8 cellular contexts compared by ENCODE assay signal in the genomic region with DNA sequence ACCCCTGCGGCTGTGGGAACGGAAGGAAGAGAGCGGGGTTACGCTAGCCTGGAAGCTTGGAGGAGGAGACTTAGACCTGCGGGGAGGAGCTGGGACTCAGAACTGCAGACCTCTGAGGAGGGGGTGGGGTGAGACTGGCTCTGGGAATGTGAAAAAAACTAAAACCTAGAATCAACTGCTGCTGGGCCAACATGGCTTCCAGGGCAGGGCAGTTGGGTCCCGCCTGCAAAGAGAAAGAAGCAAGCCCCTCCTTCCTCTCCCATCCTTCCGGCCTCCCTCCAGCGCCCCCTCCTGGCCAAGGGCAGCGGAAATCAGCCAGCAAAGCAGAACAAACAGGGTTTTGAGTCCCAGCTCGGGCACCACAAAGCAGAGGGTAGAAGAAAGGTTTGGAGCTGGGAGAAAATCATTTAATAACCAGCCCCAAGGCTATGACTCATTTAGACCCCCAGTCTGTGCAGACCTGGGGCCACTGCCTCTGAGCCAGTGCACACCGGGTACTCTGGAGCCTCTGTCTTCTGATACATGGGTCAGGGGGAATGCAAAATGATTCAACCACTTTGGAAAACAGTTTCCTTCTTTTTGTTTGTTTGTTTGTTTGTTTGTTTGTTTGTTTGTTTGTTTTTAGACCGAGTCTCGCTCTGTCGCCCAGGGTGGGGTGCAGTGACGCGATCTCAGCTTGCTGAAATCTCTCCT. TPM values are rescaled to one million over a fixed set of nuclear protein-coding genes. Genes with fewer than 3 reads are reported as not detected.
DNase-seq lines count a peak whose midpoint lies in the region; ATAC-seq and TF ChIP-seq lines count a peak whose summit lies in the region.

No MANE protein-coding gene starts in this region.

- H3K4me3 Mint-ChIP-seq in neural crest cell: no peak overlapping the region

- no peaks in the 10 kb centered on the region for H3K36me3 Mint-ChIP-seq in neural crest cell (ENCODE audit: low read depth)

- H3K4me3 ChIP-seq in GM12875 (ENCODE audit: low read depth, low read length): no peak overlapping the region

- peak; percentile 38 for DNase-seq in A172 (ENCODE audit: low spot score)
- DNase-seq in NCI-H774 (lab: John Stamatoyannopoulos, UW): peak; percentile 0
- peak; percentile 58 to 67 for DNase-seq in activated CD8-positive, alpha-beta memory T cell treated with anti-CD3 and anti-CD28 coated beads for 4 hours (ENCODE audit: low read depth in 2 of 2)
- DNase-seq in erythroblast (lab: John Stamatoyannopoulos, UW): peak; percentile 87 to 88
- peak; percentile 87 for DNase-seq in neural crest cell (ENCODE audit: low read depth, low spot score)
- DNase-seq in substantia nigra (lab: John Stamatoyannopoulos, UW): peak in 26 of 49 donors; percentile 4 to 64 (median 28)

- TF ChIP-seq CTCF in GM12875 (IDR thresholded peaks at IDR 0.05; ENCODE audit: borderline replicate concordance, insufficient read depth, low read depth, low read length): peak; percentile 84
- TF ChIP-seq CTCF in neural crest cell (conservative IDR thresholded peaks at IDR 0.05): peak; percentile 71

- peaks cover 18% of the 10 kb centered on the region for H3K4me1 Mint-ChIP-seq in neural crest cell

- no peak overlapping the region for H3K27ac Mint-ChIP-seq in neural crest cell (ENCODE audit: unreplicated experiment)

- no peak for TF ChIP-seq POLR2A in erythroblast (IDR thresholded peaks at IDR 0.05; ENCODE audit: low read length)

- no peaks in the 10 kb centered on the region for H3K9me3 Mint-ChIP-seq in neural crest cell

- H3K27ac ChIP-seq in substantia nigra (ENCODE audit: low read depth, low read length, poor library complexity, severe bottlenecking): no peak overlapping the region

- peaks cover 32% of the 10 kb centered on the region for H3K27me3 Mint-ChIP-seq in neural crest cell (ENCODE audit: low read depth)

- ATAC-seq in HG02870 (IDR thresholded peaks at IDR 0.05; ENCODE audit: unreplicated experiment): no peak

RNA-seq across cellular contexts. Expression of a gene that starts 7.3 kb away (rescaled TPM):
- total RNA-seq in A172 (2014; rRNA removed; shearing (Covaris generic)): not detected in 2 replicates
- total RNA-seq in neural crest cell: not detected in 2 replicates

RNA-seq across cellular contexts. Expression of a gene that starts 36.7 kb away (rescaled TPM):
- total RNA-seq in A172 (2014; rRNA removed; shearing (Covaris generic)): 1.2 TPM in 1 of 2 replicates, not detected in the other
- total RNA-seq in neural crest cell: 0.61 and 0.68 TPM in 2 replicates

RNA-seq across cellular contexts. Expression of a gene that starts 59.9 kb away (rescaled TPM):
- total RNA-seq in A172 (2014; rRNA removed; shearing (Covaris generic)): 0.02 TPM in 1 of 2 replicates, not detected in the other
- not detected in 2 replicates for total RNA-seq in neural crest cell

Comparison
In these comparisons a context has a peak if more than half of its experiments do, and no peak if none do; other contexts are left out.
1. DNase-seq: peak in every context shown above with its lines; median percentile 88 in erythroblast; 87 in neural crest cell; 62 in activated CD8-positive, alpha-beta memory T cell treated with anti-CD3 and anti-CD28 coated beads for 4 hours; 38 in A172; 28 in substantia nigra; 0 in NCI-H774.